Comparison of ENCODE assay signal across 8 cellular contexts in genomic region chr10:110498087-110498981, GRCh38. TPM values are rescaled to one million over a fixed set of nuclear protein-coding genes. Genes with fewer than 3 reads are reported as not detected.
A peak's percentile ranks its signal among the peaks of the same experiment; 100 is the strongest.
DNase-seq lines count a peak whose midpoint lies in the region; ATAC-seq and TF ChIP-seq lines count a peak whose summit lies in the region.

No MANE protein-coding gene starts in this region.

- no peaks in the 10 kb centered on the region for H3K27me3 Mint-ChIP-seq in activated CD4-positive, alpha-beta T cell treated with anti-CD3 and anti-CD28 coated beads for 36 hours

- peak overlapping the region; percentile 92 for H3K27ac Mint-ChIP-seq in activated CD4-positive, alpha-beta T cell treated with anti-CD3 and anti-CD28 coated beads for 36 hours

- H3K23ac ChIP-seq in mesenchymal stem cell (ENCODE audit: low read length in 2 of 2) = peak overlapping the region; percentile 85 to 97

- H3K4me3 Mint-ChIP-seq in activated CD4-positive, alpha-beta T cell treated with anti-CD3 and anti-CD28 coated beads for 36 hours = peak overlapping the region; percentile 95

- H2BK12ac ChIP-seq in mesenchymal stem cell (ENCODE audit: low read length in 2 of 2) = peak overlapping the region; percentile 11 to 76

- ATAC-seq in GM21576 (IDR thresholded peaks at IDR 0.05; ENCODE audit: unreplicated experiment) = peak; percentile 7
- peak; percentile 23 for ATAC-seq in activated CD4-positive, alpha-beta T cell treated with anti-CD3 and anti-CD28 coated beads for 36 hours

- H3K4me3 ChIP-seq in KMS-11 (IDR thresholded peaks at IDR 0.05; ENCODE audit: insufficient read depth, low read depth, low read length) = no peak overlapping the region
- peak overlapping the region; percentile 27 to 88 (median 80) for H3K4me3 ChIP-seq in dorsolateral prefrontal cortex
- H3K4me3 ChIP-seq in mesenchymal stem cell (ENCODE audit: insufficient read depth in 1 of 2, low read depth in 1 of 2, low read length in 2 of 2) = peak overlapping the region; percentile 90 to 97

- H3K9me3 Mint-ChIP-seq in activated CD4-positive, alpha-beta T cell treated with anti-CD3 and anti-CD28 coated beads for 36 hours (ENCODE audit: low read depth) = no peaks in the 10 kb centered on the region

- peak overlapping the region; percentile 26 for H2BK5ac ChIP-seq in mesenchymal stem cell (ENCODE audit: low read depth, low read length, poor library complexity, severe bottlenecking)

- intact Hi-C loops in activated CD4-positive, alpha-beta T cell treated with anti-CD3 and anti-CD28 coated beads for 36 hours (cut with DNase I, micrococcal nuclease) = loop anchor here (2.0 to 5.0 kb wide), 5 partner anchors 48 to 576 kb away; partner anchors contain the start of genes BBIP1 (in 1 of the 2), SHOC2 (in 1 of the 2) and XPNPEP1 (in 1 of the 2)
- intact Hi-C loops in dorsolateral prefrontal cortex (cut with DNase I) = loop anchor here (5.0 kb wide), 2 partner anchors 49 to 186 kb away; no protein-coding TSS in a partner anchor

- H3K4me1 Mint-ChIP-seq in activated CD4-positive, alpha-beta T cell treated with anti-CD3 and anti-CD28 coated beads for 36 hours = peaks cover 54% of the 10 kb centered on the region

- POLR2A ChIA-PET in activated CD4-positive, alpha-beta T cell treated with anti-CD3 and anti-CD28 coated beads for 36 hours (lab: Charles Lee) = interaction anchor here (0.6 to 4.3 kb wide), 5 partner anchors 14 to 144 kb away, joined by 3 to 23 read pairs (median 6); no protein-coding TSS in a partner anchor

- under 1% methylated on average over 63 of the region's 107 CpGs for WGBS in mesenchymal stem cell

- H3K4me2 ChIP-seq in KMS-11 (peak overlapping the region; percentile 95), mesenchymal stem cell (ENCODE audit: low read length, poor library complexity, severe bottlenecking) (peak overlapping the region; percentile 86)

- peak overlapping the region; percentile 76 for H2BK120ac ChIP-seq in mesenchymal stem cell (ENCODE audit: low read depth, low read length)

- H3K4ac ChIP-seq in mesenchymal stem cell (ENCODE audit: low read depth in 1 of 2, low read length in 2 of 2) = peak overlapping the region; percentile 30 to 78

- peaks cover 71% of the 10 kb centered on the region for H3K79me2 ChIP-seq in KMS-11 (ENCODE audit: insufficient read depth, low read depth)

- H4K8ac ChIP-seq in mesenchymal stem cell (ENCODE audit: low read length) = peak overlapping the region; percentile 75

- TF ChIP-seq CTCF in KMS-11 (conservative IDR thresholded peaks at IDR 0.05; ENCODE audit: low read depth, low read length) (no peak), dorsolateral prefrontal cortex (IDR thresholded peaks at IDR 0.05 in 54 of 56, conservative IDR thresholded peaks at IDR 0.05 in 2 of 56; ENCODE audit: low read depth in 1 of 56, partially characterized antibody in 56 of 56) (no peak)

- H3K79me1 ChIP-seq in mesenchymal stem cell (replicated peaks; ENCODE audit: low read length, poor library complexity, severe bottlenecking) = peaks cover 7% of the 10 kb centered on the region

- H4K91ac ChIP-seq in mesenchymal stem cell (ENCODE audit: low read length) = peak overlapping the region; percentile 71

- no peaks in the 10 kb centered on the region for H3K9me3 ChIP-seq in mesenchymal stem cell (ENCODE audit: control insufficient read depth, low read length)

- peak overlapping the region; percentile 87 to 95 for H3K18ac ChIP-seq in mesenchymal stem cell (ENCODE audit: low read depth in 1 of 2, low read length in 2 of 2)

- DNase-seq in Daoy (ENCODE audit: low read depth) (peak; percentile 57), dorsolateral prefrontal cortex (peak in 4 of 10 donors; percentile 10 to 48 (median 34)), mesenchymal stem cell (peak; percentile 68), HPDE6-E6E7 (ENCODE audit: extremely low spot score) (no peak)
- peak; percentile 78 for DNase-seq in activated CD4-positive, alpha-beta T cell treated with anti-CD3 and anti-CD28 coated beads for 36 hours
- peak; percentile 54 to 78 (median 63) for DNase-seq in stimulated activated naive CD4-positive, alpha-beta T cell (lab: John Stamatoyannopoulos, UW)

- H3K27ac ChIP-seq in KMS-11 = peak overlapping the region; percentile 63
- peak overlapping the region in 41 of 59 donors; percentile 1 to 93 (median 60) for H3K27ac ChIP-seq in dorsolateral prefrontal cortex
- peak overlapping the region; percentile 81 for H3K27ac ChIP-seq in mesenchymal stem cell (ENCODE audit: low read length, poor library complexity, severe bottlenecking)

- H2AFZ ChIP-seq in KMS-11 (ENCODE audit: low read depth) (peak overlapping the region; percentile 28; the same call in 1 of the 2 replicates), mesenchymal stem cell (ENCODE audit: low read depth, low read length) (peak overlapping the region; percentile 86)

- H3K9ac ChIP-seq in KMS-11 (peak overlapping the region; percentile 75), mesenchymal stem cell (ENCODE audit: low read length) (peak overlapping the region; percentile 98)

- H2AK5ac ChIP-seq in mesenchymal stem cell (ENCODE audit: low read length, severe bottlenecking) = no peak overlapping the region

- CTCF ChIA-PET in activated CD4-positive, alpha-beta T cell treated with anti-CD3 and anti-CD28 coated beads for 36 hours (lab: Charles Lee) = interaction anchor here (0.9 to 4.2 kb wide), 13 partner anchors 10 to 193 kb away, joined by 3 to 28 read pairs (median 3); no protein-coding TSS in a partner anchor

- peaks cover 10% of the 10 kb centered on the region for H4K20me1 ChIP-seq in KMS-11 (ENCODE audit: insufficient read depth)

- H3K36me3 Mint-ChIP-seq in activated CD4-positive, alpha-beta T cell treated with anti-CD3 and anti-CD28 coated beads for 36 hours (ENCODE audit: low read depth) = peaks cover 58% of the 10 kb centered on the region

- H3K14ac ChIP-seq in mesenchymal stem cell (ENCODE audit: low read length in 2 of 2) = peak overlapping the region in 1 of 2 experiments; percentile 68

- H3K36me3 ChIP-seq in KMS-11 (ENCODE audit: insufficient read depth) = no peaks in the 10 kb centered on the region
- H3K36me3 ChIP-seq in mesenchymal stem cell (ENCODE audit: control insufficient read depth in 1 of 2, insufficient read depth in 2 of 2, low read depth in 1 of 2, low read length in 2 of 2) = peaks cover 2 to 15% of the 10 kb centered on the region in 2 experiments

- H3K4me1 ChIP-seq in KMS-11 (ENCODE audit: low read depth, poor library complexity, severe bottlenecking) = peaks cover 41% of the 10 kb centered on the region
- H3K4me1 ChIP-seq in mesenchymal stem cell (ENCODE audit: control insufficient read depth, insufficient read depth, low read depth, low read length) = peaks cover 30% of the 10 kb centered on the region

- H2BK15ac ChIP-seq in mesenchymal stem cell (ENCODE audit: low read depth, poor library complexity, severe bottlenecking) = peak overlapping the region; percentile 89

- H3K27me3 ChIP-seq in KMS-11 (ENCODE audit: insufficient read depth, low read depth) (no peaks in the 10 kb centered on the region), dorsolateral prefrontal cortex (peaks cover 0 to 27% (median 0%) of the 10 kb centered on the region in 45 donors), mesenchymal stem cell (ENCODE audit: control insufficient read depth in 1 of 2, insufficient read depth in 1 of 2, low read length in 2 of 2) (no peaks in the 10 kb centered on the region)

RNA-seq across cellular contexts. Expression of gene DUSP5, which starts 0.6 kb away (rescaled TPM):
- total RNA-seq in Daoy (2014; rRNA removed; shearing (Covaris generic)) = 9.1 and 9.9 TPM in 2 replicates
- total RNA-seq in activated CD4-positive, alpha-beta T cell treated with anti-CD3 and anti-CD28 coated beads for 36 hours = 10 to 100 TPM; 60.9 to 70.7 TPM
- 10 to 100 TPM in 33 of 120 experiments, 1 to 10 TPM in 87; 3.1 to 34.1 (median 7.7) TPM for total RNA-seq in dorsolateral prefrontal cortex
- polyA plus RNA-seq in mesenchymal stem cell (2013, experiment 1 of 2) = 4.4 TPM
- 4.4 TPM for polyA plus RNA-seq in mesenchymal stem cell (2013, experiment 2 of 2)
